26 cellular contexts compared by ENCODE assay signal in genomic region chr5:157286761-157287211, GRCh38. TPM values are rescaled to one million over a fixed set of nuclear protein-coding genes. Genes with fewer than 3 reads are reported as not detected.
A peak's percentile ranks its signal among the peaks of the same experiment; 100 is the strongest.
DNase-seq lines count a peak whose midpoint lies in the region; ATAC-seq, FAIRE-seq and TF ChIP-seq lines count a peak whose summit lies in the region.
"Had no signal": no experiment of that assay in that cellular context is flagged by ENCODE, and none has a peak within 500 bp of the region (broad histone marks: within the 10 kb centered on the region; RNA-seq: fewer than 3 reads in every experiment).

No MANE protein-coding gene starts in this region.

- POLR2A ChIA-PET in activated CD4-positive, alpha-beta T cell treated with anti-CD3 and anti-CD28 coated beads for 36 hours (lab: Charles Lee) = interaction anchor here (1.5 kb wide), 1 partner anchor 14 kb away, joined by 4 read pairs; no protein-coding TSS in a partner anchor
- POLR2A ChIA-PET in CD8-positive, alpha-beta memory T cell (lab: Charles Lee) = interaction anchor here (0.7 to 2.8 kb wide), 2 partner anchors 14 to 22 kb away, joined by 3 to 9 read pairs; no protein-coding TSS in a partner anchor

- H3K27ac ChIP-seq in mesodermal cell (ENCODE audit: low read depth, low read length, severe bottlenecking) = peak overlapping the region; percentile 12
- no peak overlapping the region for H3K27ac ChIP-seq in CD8-positive, alpha-beta memory T cell (ENCODE audit: low read depth, low read length)
- H3K27ac ChIP-seq: 22Rv1, tibial nerve, WERI-Rb-1 had no signal

- TF ChIP-seq POLR2A in GM12891 (IDR thresholded peaks at IDR 0.05; ENCODE audit: low read depth, low read length) = no peak

- CTCF ChIA-PET in activated CD4-positive, alpha-beta T cell treated with anti-CD3 and anti-CD28 coated beads for 36 hours (lab: Charles Lee) = interaction anchor here (0.5 to 1.4 kb wide), 9 partner anchors 11 to 364 kb away, joined by 3 to 4 read pairs (median 3); no protein-coding TSS in a partner anchor
- CTCF ChIA-PET in CD8-positive, alpha-beta memory T cell (lab: Charles Lee) = interaction anchor here (0.9 to 1.8 kb wide), 5 partner anchors 12 to 137 kb away, joined by 3 to 6 read pairs (median 4); no protein-coding TSS in a partner anchor

- FAIRE-seq in GM12891 (lab: Jason Lieb, UNC) = peak; percentile 13
- FAIRE-seq: GM12892 had no signal

- H3K27ac Mint-ChIP-seq in activated CD4-positive, alpha-beta T cell treated with anti-CD3 and anti-CD28 coated beads for 36 hours = peak overlapping the region; percentile 13
- peak overlapping the region in 1 of 8 donors; percentile 42 for H3K27ac Mint-ChIP-seq in CD8-positive, alpha-beta memory T cell
- H3K27ac Mint-ChIP-seq: activated naive CD4-positive, alpha-beta T cell treated with anti-CD3 and anti-CD28 coated beads, Interleukin-2, amount 10 ng/mL, durations not matched to agents 7 days and 5 days; mesothelial cell of epicardium; T-helper 2 cell treated with Interferon-gamma antibody and Interleukin-4, amounts not matched to agents 5 μg/mL and 100 μg/mL, for 36 hours had no signal

- 81 to 93% methylated on average over 6 to 7 of the region's 7 CpGs for WGBS in mesodermal cell (ENCODE audit: insufficient coverage in 2 of 2), 2 experiments

- H3K36me3 Mint-ChIP-seq in activated CD4-positive, alpha-beta T cell treated with anti-CD3 and anti-CD28 coated beads for 36 hours (ENCODE audit: low read depth) = peaks cover 72% of the 10 kb centered on the region
- peaks cover 11 to 79% (median 21%) of the 10 kb centered on the region in 3 donors for H3K36me3 Mint-ChIP-seq in CD8-positive, alpha-beta memory T cell

- no peaks in the 10 kb centered on the region for H3K9me3 ChIP-seq in mesodermal cell (ENCODE audit: control insufficient read depth, low read length)
- H3K9me3 ChIP-seq in BE2C = no peaks in the 10 kb centered on the region
- H3K9me3 ChIP-seq in CD8-positive, alpha-beta memory T cell (ENCODE audit: low read length) = no peaks in the 10 kb centered on the region
- H3K9me3 ChIP-seq: SK-N-SH, tibial nerve had no signal

- peaks cover 4% of the 10 kb centered on the region for H3K9me3 Mint-ChIP-seq in activated CD4-positive, alpha-beta T cell treated with anti-CD3 and anti-CD28 coated beads for 36 hours (ENCODE audit: low read depth)
- no peaks in the 10 kb centered on the region for H3K9me3 Mint-ChIP-seq in CD8-positive, alpha-beta memory T cell
- H3K9me3 Mint-ChIP-seq: mesothelial cell of epicardium had no signal

- H3K36me3 ChIP-seq in mesodermal cell (ENCODE audit: control insufficient read depth, insufficient read depth, low read length) (peaks cover 30% of the 10 kb centered on the region), BE2C (no peaks in the 10 kb centered on the region)
- peaks cover 48% of the 10 kb centered on the region for H3K36me3 ChIP-seq in CD8-positive, alpha-beta memory T cell (ENCODE audit: insufficient read depth, low read length)

- TF ChIP-seq CTCF in BE2C (IDR thresholded peaks at IDR 0.05; ENCODE audit: low read depth, low read length) = no peak

- no peak overlapping the region for H3K4me3 Mint-ChIP-seq in activated CD4-positive, alpha-beta T cell treated with anti-CD3 and anti-CD28 coated beads for 36 hours
- no peak overlapping the region for H3K4me3 Mint-ChIP-seq in CD8-positive, alpha-beta memory T cell
- H3K4me3 Mint-ChIP-seq: activated naive CD4-positive, alpha-beta T cell treated with anti-CD3 and anti-CD28 coated beads, Interleukin-2, amount 10 ng/mL, durations not matched to agents 7 days and 5 days; activated T-cell treated with anti-CD3 and anti-CD28 coated beads, Interleukin-2, amount 50 U/mL, for 4 hours; mesothelial cell of epicardium; stimulated activated naive B cell treated with anti-CD40 and anti-IgM and Interleukin-4, amounts not matched to agents 10 μg/mL and 1 μg/mL and 100 μg/mL, for 72 hours; T-helper 2 cell treated with Interferon-gamma antibody and Interleukin-4, amounts not matched to agents 5 μg/mL and 100 μg/mL, for 36 hours had no signal

- no peak for DNase-seq in activated CD4-positive, alpha-beta T cell treated with anti-CD3 and anti-CD28 coated beads for 36 hours
- no peak for DNase-seq in activated CD4-positive, alpha-beta T cell treated with anti-CD3 and anti-CD28 coated beads, Interleukin-2, amount 50 U/mL, for 1 hour
- DNase-seq in GM12891 (ENCODE audit: insufficient read length, low spot score) (no peak), Right ventricle myocardium superior (peak; percentile 65), BE2C (no peak), SIG-M5 (lab: John Stamatoyannopoulos, UW) (no peak)
- no peak for DNase-seq in CD8-positive, alpha-beta memory T cell
- DNase-seq: activated CD4-positive, alpha-beta T cell treated with anti-CD3 and anti-CD28 coated beads, Interleukin-2, amount 50 U/mL, for 4 hours; activated naive CD4-positive, alpha-beta T cell treated with anti-CD3 and anti-CD28 coated beads, Interleukin-2, amount 10 ng/mL, durations not matched to agents 7 days and 5 days; activated T-cell treated with anti-CD3 and anti-CD28 coated beads, Interleukin-2, amount 50 U/mL, for 4 hours; COR-L47; DMS79; KG1; kidney glomerular epithelial cell; NCI-H146; NCI-H526; SK-N-SH; stimulated activated CD4-positive, alpha-beta T cell treated with anti-CD3 and anti-CD28 coated beads, Interleukin-2, amount 100 ng/mL, for 24 hours; stimulated activated naive B cell treated with anti-CD40 and anti-IgM and Interleukin-4, amounts not matched to agents 10 μg/mL and 1 μg/mL and 100 μg/mL, for 72 hours; WERI-Rb-1 had no signal

- H3K4me3 ChIP-seq in mesodermal cell (ENCODE audit: extremely low read depth, insufficient read depth, low read length, poor library complexity, severe bottlenecking) (no peak overlapping the region), BE2C (ENCODE audit: low read depth, low read length) (no peak overlapping the region)
- no peak overlapping the region for H3K4me3 ChIP-seq in CD8-positive, alpha-beta memory T cell (ENCODE audit: low read length)
- H3K4me3 ChIP-seq: tibial nerve had no signal

- no peak for ATAC-seq in activated CD4-positive, alpha-beta T cell treated with anti-CD3 and anti-CD28 coated beads for 36 hours
- ATAC-seq in Right ventricle myocardium superior (ENCODE audit: poor library complexity) = peak; percentile 76
- ATAC-seq: activated T-cell treated with anti-CD3 and anti-CD28 coated beads, Interleukin-2, amount 50 U/mL, for 4 hours; stimulated activated naive B cell treated with anti-CD40 and anti-IgM and Interleukin-4, amounts not matched to agents 10 μg/mL and 1 μg/mL and 100 μg/mL, for 72 hours had no signal

- H3K27me3 ChIP-seq in BE2C = no peaks in the 10 kb centered on the region
- no peaks in the 10 kb centered on the region for H3K27me3 ChIP-seq in CD8-positive, alpha-beta memory T cell (ENCODE audit: insufficient read depth, low read length, poor library complexity, severe bottlenecking)
- H3K27me3 ChIP-seq: tibial nerve had no signal

- peaks cover 17% of the 10 kb centered on the region for H3K4me1 ChIP-seq in mesodermal cell (ENCODE audit: control insufficient read depth, insufficient read depth, low read length, poor library complexity, severe bottlenecking)
- no peaks in the 10 kb centered on the region for H3K4me1 ChIP-seq in BE2C
- peaks cover 78% of the 10 kb centered on the region for H3K4me1 ChIP-seq in CD8-positive, alpha-beta memory T cell (ENCODE audit: insufficient read depth, low read length)

- intact Hi-C loops in activated CD4-positive, alpha-beta T cell treated with anti-CD3 and anti-CD28 coated beads for 36 hours (cut with DNase I, micrococcal nuclease) = no loop called here
- intact Hi-C loops in Right ventricle myocardium superior (cut with DNase I) = no loop called here

- H3K27me3 Mint-ChIP-seq in activated CD4-positive, alpha-beta T cell treated with anti-CD3 and anti-CD28 coated beads for 36 hours = no peaks in the 10 kb centered on the region
- no peaks in the 10 kb centered on the region for H3K27me3 Mint-ChIP-seq in CD8-positive, alpha-beta memory T cell
- H3K27me3 Mint-ChIP-seq: activated naive CD4-positive, alpha-beta T cell treated with anti-CD3 and anti-CD28 coated beads, Interleukin-2, amount 10 ng/mL, durations not matched to agents 7 days and 5 days; stimulated activated naive B cell treated with anti-CD40 and anti-IgM and Interleukin-4, amounts not matched to agents 10 μg/mL and 1 μg/mL and 100 μg/mL, for 72 hours had no signal

- H3K4me1 Mint-ChIP-seq in activated CD4-positive, alpha-beta T cell treated with anti-CD3 and anti-CD28 coated beads for 36 hours = peaks cover 83% of the 10 kb centered on the region
- H3K4me1 Mint-ChIP-seq in CD8-positive, alpha-beta memory T cell = peaks cover 66 to 87% (median 84%) of the 10 kb centered on the region in 3 donors

TF ChIP-seq in GM12891, 5 proteins besides CTCF, POLR2A, EP300 and RAD21:
- TF ChIP-seq TAF1 (IDR thresholded peaks at IDR 0.05; ENCODE audit: low read depth, low read length) = no peak
- TF ChIP-seq POU2F2 (IDR thresholded peaks at IDR 0.05; ENCODE audit: low read depth, low read length) = no peak
- no peak for TF ChIP-seq PAX5 (IDR thresholded peaks at IDR 0.05; ENCODE audit: insufficient read depth, low read length, severe bottlenecking)
- TF ChIP-seq SPI1 (IDR thresholded peaks at IDR 0.05; ENCODE audit: low read depth, low read length) = no peak
- no peak for TF ChIP-seq POLR2AphosphoS5 (IDR thresholded peaks at IDR 0.05; ENCODE audit: low read depth, low read length)
TF ChIP-seq in GM12891: peak in this region for 0.

RNA-seq across cellular contexts. Expression of gene CYFIP2, which starts 20.9 kb away (rescaled TPM):
- total RNA-seq in activated CD4-positive, alpha-beta T cell treated with anti-CD3 and anti-CD28 coated beads for 36 hours = 100 to 1,000 TPM; 277 to 526 TPM
- polyA plus RNA-seq in GM12891 (2012; ENCODE audit: low read depth, missing spikeins) = 99.2 TPM
- 27.6 TPM for total RNA-seq in Right ventricle myocardium superior
- polyA plus RNA-seq in mesodermal cell (2013, experiment 1 of 2) = 47.4 TPM
- polyA plus RNA-seq in mesodermal cell (2013, experiment 2 of 2) = 37.2 TPM
- 18.2 TPM for polyA plus RNA-seq in BE2C (2012; ENCODE audit: insufficient read depth, insufficient read length, low read depth)
- total RNA-seq in CD8-positive, alpha-beta memory T cell = 100 to 1,000 TPM; 239 to 259 TPM
- 534 TPM for polyA plus RNA-seq in CD8-positive, alpha-beta memory T cell
